In the genomic region with DNA sequence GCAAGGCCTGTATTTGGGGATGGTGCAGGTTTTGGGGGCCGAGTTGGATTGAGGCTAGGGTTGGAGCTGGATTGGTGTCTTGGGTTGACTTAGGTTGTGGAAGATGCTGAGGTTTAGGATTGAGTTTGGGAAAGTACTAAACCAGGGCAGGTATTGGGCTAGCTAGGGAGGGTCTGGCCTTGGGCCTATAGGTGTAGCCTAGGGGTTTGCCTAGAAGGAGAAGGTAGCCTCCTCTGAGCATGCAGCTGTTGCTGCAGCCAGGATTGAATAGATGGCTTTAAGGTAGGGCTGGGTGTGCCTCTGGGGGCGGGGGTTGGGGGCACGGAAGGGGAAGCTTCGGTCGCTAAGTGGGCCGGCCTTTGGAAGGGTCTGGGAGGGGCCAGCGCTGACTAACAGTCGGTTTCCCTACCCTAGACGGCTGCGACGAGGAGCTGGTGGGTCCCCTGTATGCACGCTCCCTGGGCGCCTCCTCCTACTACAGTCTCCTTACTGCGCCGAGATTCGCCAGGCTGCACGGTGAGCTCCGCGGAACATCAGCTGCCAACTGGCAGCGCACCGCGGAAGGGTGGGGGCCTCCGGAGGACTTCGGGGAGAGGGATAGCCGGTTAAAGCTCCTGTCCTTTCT, we compare ENCODE assay signal across 8 cellular contexts. TPM values are rescaled to one million over a fixed set of nuclear protein-coding genes. Genes with fewer than 3 reads are reported as not detected.
DNase-seq lines count a peak whose midpoint lies in the region; ATAC-seq lines count a peak whose summit lies in the region.

No MANE protein-coding gene starts in this region.

- no peaks in the 10 kb centered on the region for H3K27me3 Mint-ChIP-seq in stimulated activated memory B cell treated with anti-CD40 and anti-IgM and Interleukin-4, amounts not matched to agents 10 μg/mL and 1 μg/mL and 100 μg/mL, for 72 hours

- ATAC-seq in stimulated activated memory B cell treated with anti-CD40 and anti-IgM and Interleukin-4, amounts not matched to agents 10 μg/mL and 1 μg/mL and 100 μg/mL, for 72 hours, result no peak
- ATAC-seq in GM21737 (IDR thresholded peaks at IDR 0.05; ENCODE audit: unreplicated experiment), result no peak

- H3K4me1 Mint-ChIP-seq in stimulated activated memory B cell treated with anti-CD40 and anti-IgM and Interleukin-4, amounts not matched to agents 10 μg/mL and 1 μg/mL and 100 μg/mL, for 72 hours, result peaks cover 50% of the 10 kb centered on the region

- H3K4me3 Mint-ChIP-seq in stimulated activated memory B cell treated with anti-CD40 and anti-IgM and Interleukin-4, amounts not matched to agents 10 μg/mL and 1 μg/mL and 100 μg/mL, for 72 hours, result peak overlapping the region; percentile 97

- peak; percentile 36 for DNase-seq in DMS53 (lab: John Stamatoyannopoulos, UW)
- no peak for DNase-seq in DMS53 treated with DMSO at 0.1 percent for 48 hours (lab: John Stamatoyannopoulos, UW; ENCODE audit: unreplicated experiment)
- DNase-seq in anterior cingulate cortex (lab: John Stamatoyannopoulos, UW), result peak in 41 of 58 donors; percentile 15 to 75 (median 43)
- no peak for DNase-seq in epidermal melanocyte (ENCODE audit: insufficient read length, low spot score)
- DNase-seq in SK-N-DZ (ENCODE audit: low spot score), result no peak

- H3K27ac Mint-ChIP-seq in stimulated activated memory B cell treated with anti-CD40 and anti-IgM and Interleukin-4, amounts not matched to agents 10 μg/mL and 1 μg/mL and 100 μg/mL, for 72 hours, result peak overlapping the region; percentile 74

- H3K4me3 ChIP-seq in iPS-11a (ENCODE audit: low read depth, low read length), result peak overlapping the region; percentile 4

- peaks cover 6% of the 10 kb centered on the region for H3K36me3 Mint-ChIP-seq in stimulated activated memory B cell treated with anti-CD40 and anti-IgM and Interleukin-4, amounts not matched to agents 10 μg/mL and 1 μg/mL and 100 μg/mL, for 72 hours

- no peaks in the 10 kb centered on the region for H3K9me3 Mint-ChIP-seq in stimulated activated memory B cell treated with anti-CD40 and anti-IgM and Interleukin-4, amounts not matched to agents 10 μg/mL and 1 μg/mL and 100 μg/mL, for 72 hours

RNA-seq across cellular contexts. Expression of a gene that starts 1.2 kb away (rescaled TPM):
- 7.9 and 10.8 TPM in 2 replicates for polyA plus RNA-seq in SK-N-DZ (2014; cell fraction: cytosol; rRNA removed)
- polyA plus RNA-seq in SK-N-DZ (2014; cell fraction: nucleus; rRNA removed), result 64.4 and 94.2 TPM in 2 replicates

RNA-seq across cellular contexts. Expression of a gene that starts 1.9 kb away (rescaled TPM):
- 35.0 and 43.0 TPM in 2 replicates for polyA plus RNA-seq in SK-N-DZ (2014; cell fraction: cytosol; rRNA removed)
- 23.4 and 33.9 TPM in 2 replicates for polyA plus RNA-seq in SK-N-DZ (2014; cell fraction: nucleus; rRNA removed)

RNA-seq across cellular contexts. Expression of a gene that starts 6.7 kb away (rescaled TPM):
- polyA plus RNA-seq in SK-N-DZ (2014; cell fraction: cytosol; rRNA removed), result 23.6 and 40.7 TPM in 2 replicates
- polyA plus RNA-seq in SK-N-DZ (2014; cell fraction: nucleus; rRNA removed), result 63.4 and 64.3 TPM in 2 replicates

RNA-seq across cellular contexts. Expression of a gene that starts 24.4 kb away (rescaled TPM):
- 13.0 and 26.2 TPM in 2 replicates for polyA plus RNA-seq in SK-N-DZ (2014; cell fraction: cytosol; rRNA removed)
- 47.1 and 58.4 TPM in 2 replicates for polyA plus RNA-seq in SK-N-DZ (2014; cell fraction: nucleus; rRNA removed)

Comparison
In these comparisons a context has a peak if more than half of its experiments do, and no peak if none do; other contexts are left out.
1. DNase-seq: peak in DMS53 (single experiment) and anterior cingulate cortex (41 of 58); none in DMS53 treated with DMSO at 0.1 percent for 48 hours (single experiment), epidermal melanocyte (single experiment) and SK-N-DZ (single experiment).